ENCODE assay signal across 28 cellular contexts in the genomic region with DNA sequence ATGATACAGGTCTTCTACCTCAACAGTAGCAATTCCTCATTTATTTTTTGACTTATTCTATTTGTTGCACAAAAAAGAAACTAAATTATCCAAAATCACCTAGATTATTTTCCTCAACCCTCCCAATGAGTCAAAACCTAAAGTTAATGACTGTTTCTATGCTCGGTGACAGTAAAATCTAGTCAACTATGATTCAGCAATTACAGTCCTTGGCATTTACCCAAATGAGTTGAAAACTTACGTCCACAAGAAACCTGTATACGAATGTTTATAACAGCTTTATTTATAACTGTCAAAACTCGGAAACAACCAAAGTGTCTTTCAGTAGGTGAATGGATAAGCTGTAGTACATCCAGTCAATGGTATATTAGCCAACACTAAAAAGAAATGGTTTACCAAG.
"Had no signal": no experiment of that assay in that cellular context is flagged by ENCODE, and none has a peak within 500 bp of the region (broad histone marks: within the 10 kb centered on the region; RNA-seq: fewer than 3 reads in every experiment).

No MANE protein-coding gene starts in this region.

- ATAC-seq: left colon; left lung; mucosa of descending colon; naive thymus-derived CD4-positive, alpha-beta T cell; natural killer cell treated with Interleukin-12 subunit alpha and Interleukin-12 subunit beta and Interleukin-15 and Interleukin-18, amount 100 ng/mL, for 72 hours; pancreas; right cardiac atrium; sciatic nerve; upper lobe of right lung had no signal

- DNase-seq: hypothalamus; immature natural killer cell; kidney; left colon; left lung; midbrain; mucosa of descending colon; naive thymus-derived CD4-positive, alpha-beta T cell; nucleus accumbens; pancreas; posterior cingulate gyrus; retina; right cardiac atrium; stimulated activated CD4-positive, alpha-beta T cell treated with anti-CD3 and anti-CD28 coated beads, Interleukin-12 subunit alpha, Interleukin-12 subunit beta, amount 100 ng/mL, for 4 hours; stimulated activated CD4-positive, alpha-beta T cell treated with anti-CD3 and anti-CD28 coated beads, Interleukin-15, amount 100 ng/mL, for 24 hours; stimulated activated CD4-positive, alpha-beta T cell treated with anti-CD3 and anti-CD28 coated beads, Interleukin-2, amount 100 ng/mL, for 24 hours; stimulated activated CD4-positive, alpha-beta T cell treated with anti-CD3 and anti-CD28 coated beads, Interleukin-4, amount 100 ng/mL, for 1 hour; stimulated activated naive CD4-positive, alpha-beta T cell; tibial artery; trophoblast cell; upper lobe of right lung had no signal

- H3K4me3 ChIP-seq: left lung, lung, mucosa of descending colon, pancreas, prostate gland, skin epidermis, suprapubic skin, thoracic aorta, tibial artery, upper lobe of right lung had no signal

- H3K4me1 ChIP-seq: left lung, pancreas, prostate gland, suprapubic skin, tibial artery, upper lobe of right lung had no signal

- H3K9me3 ChIP-seq: left lung, mucosa of descending colon, pancreas, prostate gland, suprapubic skin, thoracic aorta, tibial artery, upper lobe of right lung had no signal

- H3K27me3 ChIP-seq: left lung, pancreas, suprapubic skin, tibial artery, upper lobe of right lung had no signal

- H3K36me3 ChIP-seq: left lung, pancreas, prostate gland, suprapubic skin, thoracic aorta, tibial artery, upper lobe of right lung had no signal

- H3K27ac ChIP-seq: left lung, pancreas, prostate gland, skin epidermis, suprapubic skin, thoracic aorta, tibial artery, upper lobe of right lung had no signal
